ENCODE assay signal across 9 cellular contexts in genomic region chr12:94622475-94622874, GRCh38. TPM values are rescaled to one million over a fixed set of nuclear protein-coding genes. Genes with fewer than 3 reads are reported as not detected.
DNase-seq lines count a peak whose midpoint lies in the region; ATAC-seq and TF ChIP-seq lines count a peak whose summit lies in the region.
"Had no signal": no experiment of that assay in that cellular context is flagged by ENCODE, and none has a peak within 500 bp of the region (broad histone marks: within the 10 kb centered on the region; RNA-seq: fewer than 3 reads in every experiment).

No MANE protein-coding gene starts in this region.

- H4K20me1 ChIP-seq in BLaER1 treated with 17β-estradiol and CSF1 and Interleukin-3, amounts not matched to agents 10 nM and 100 nM: no peaks in the 10 kb centered on the region

- peaks cover 0 to 14% (median 2%) of the 10 kb centered on the region in 3 donors for H3K9me3 Mint-ChIP-seq in IgD-negative memory B cell
- H3K9me3 Mint-ChIP-seq in chondrocyte (ENCODE audit: low read depth): no peaks in the 10 kb centered on the region

- H3K4me1 ChIP-seq in BLaER1 treated with 17β-estradiol and CSF1 and Interleukin-3, amounts not matched to agents 10 nM and 100 nM: peaks cover 11 to 23% (median 15%) of the 10 kb centered on the region in 10 experiments
- H3K4me1 ChIP-seq in muscle layer of colon (ENCODE audit: insufficient read depth, low read length): peaks cover 20% of the 10 kb centered on the region

- H3K4me3 ChIP-seq in BLaER1 treated with 17β-estradiol and CSF1 and Interleukin-3, amounts not matched to agents 10 nM and 100 nM: no peak overlapping the region; a peak in 1 of 20 replicates
- no peak overlapping the region for H3K4me3 ChIP-seq in brain microvascular endothelial cell (ENCODE audit: low read depth, low read length)
- peak overlapping the region in 1 of 2 donors; percentile 12 for H3K4me3 ChIP-seq in muscle layer of colon (ENCODE audit: low read depth in 1 of 2, low read length in 2 of 2)

- H3K4me3 Mint-ChIP-seq in IgD-negative memory B cell (peak overlapping the region in 3 of 4 donors; percentile 43 to 86 (median 86)), chondrocyte (ENCODE audit: unreplicated experiment) (no peak overlapping the region)

- H3K36me3 Mint-ChIP-seq in IgD-negative memory B cell: peaks cover 7% of the 10 kb centered on the region
- no peaks in the 10 kb centered on the region for H3K36me3 Mint-ChIP-seq in chondrocyte (ENCODE audit: low read depth)

- DNase-seq in brain microvascular endothelial cell: peak; percentile 39
- no peak for DNase-seq in chondrocyte (ENCODE audit: low spot score)
- no peak for DNase-seq in hippocampal formation (lab: John Stamatoyannopoulos, UW)
- DNase-seq in erythroblast (lab: John Stamatoyannopoulos, UW): no peak
- DNase-seq: activated CD8-positive, alpha-beta memory T cell treated with anti-CD3 and anti-CD28 coated beads, Interleukin-2, amount 50 U/mL, for 4 hours had no signal

- H3K27ac Mint-ChIP-seq in IgD-negative memory B cell (peak overlapping the region in 1 of 3 donors; percentile 87), chondrocyte (ENCODE audit: unreplicated experiment) (no peak overlapping the region)

- no peak overlapping the region; a peak in 1 of 22 replicates for H3K9ac ChIP-seq in BLaER1 treated with 17β-estradiol and CSF1 and Interleukin-3, amounts not matched to agents 10 nM and 100 nM
- no peak overlapping the region for H3K9ac ChIP-seq in muscle layer of colon (ENCODE audit: low read length)

- peak overlapping the region in 2 of 11 experiments; percentile 49 to 66; a peak in 2 of 22 replicates for H3K27ac ChIP-seq in BLaER1 treated with 17β-estradiol and CSF1 and Interleukin-3, amounts not matched to agents 10 nM and 100 nM
- H3K27ac ChIP-seq in brain microvascular endothelial cell (no peak overlapping the region), muscle layer of colon (ENCODE audit: low read depth, low read length) (peak overlapping the region; percentile 56)

- 0 out of 22 replicates have a peak, but pooled peaks cover 0 to 6% (median 0%) of the 10 kb centered on the region in 11 experiments for H3K36me3 ChIP-seq in BLaER1 treated with 17β-estradiol and CSF1 and Interleukin-3, amounts not matched to agents 10 nM and 100 nM
- H3K36me3 ChIP-seq in brain microvascular endothelial cell (replicated peaks) (no peaks in the 10 kb centered on the region), muscle layer of colon (ENCODE audit: insufficient read depth, low read length) (no peaks in the 10 kb centered on the region)

- TF ChIP-seq CTCF in brain microvascular endothelial cell (IDR thresholded peaks at IDR 0.05; ENCODE audit: low read depth, low read length, missing control alignments): no peak
- no peak for TF ChIP-seq CTCF in chondrocyte (IDR thresholded peaks at IDR 0.05)

- no peaks in the 10 kb centered on the region for H3K27me3 Mint-ChIP-seq in IgD-negative memory B cell
- H3K27me3 Mint-ChIP-seq in chondrocyte (ENCODE audit: low read depth): no peaks in the 10 kb centered on the region

- peak overlapping the region in 10 of 11 experiments; percentile 57 to 81 (median 71); a peak in 16 of 22 replicates for H3K4me2 ChIP-seq in BLaER1 treated with 17β-estradiol and CSF1 and Interleukin-3, amounts not matched to agents 10 nM and 100 nM

- H3K4me1 Mint-ChIP-seq in IgD-negative memory B cell (peaks cover 15 to 17% (median 16%) of the 10 kb centered on the region in 3 donors), chondrocyte (ENCODE audit: low read depth) (no peaks in the 10 kb centered on the region)

- in situ Hi-C loops in brain microvascular endothelial cell (cut with HindIII; ENCODE audit: low pct_ligation_motif_present, low sequenced_read_pairs): no loop called here

- no peak for TF ChIP-seq POLR2A in erythroblast (IDR thresholded peaks at IDR 0.05; ENCODE audit: low read length)

- H3K9me3 ChIP-seq in BLaER1 treated with 17β-estradiol and CSF1 and Interleukin-3, amounts not matched to agents 10 nM and 100 nM (replicated peaks in 1 of 11): peaks cover 32 to 43% (median 40%) of the 10 kb centered on the region in 11 experiments
- no peaks in the 10 kb centered on the region for H3K9me3 ChIP-seq in muscle layer of colon (ENCODE audit: low read length)

- no peaks in the 10 kb centered on the region for H3K27me3 ChIP-seq in BLaER1 treated with 17β-estradiol and CSF1 and Interleukin-3, amounts not matched to agents 10 nM and 100 nM
- H3K27me3 ChIP-seq in brain microvascular endothelial cell (replicated peaks): no peaks in the 10 kb centered on the region
- no peaks in the 10 kb centered on the region for H3K27me3 ChIP-seq in muscle layer of colon (ENCODE audit: control insufficient read depth in 1 of 2, insufficient read depth in 2 of 2, low read length in 2 of 2)

- no peak for ATAC-seq in GM19463 (IDR thresholded peaks at IDR 0.05; ENCODE audit: unreplicated experiment)

RNA-seq across cellular contexts. Expression of gene TMCC3, which starts 27.9 kb away (rescaled TPM):
- polyA plus RNA-seq in IgD-negative memory B cell: 15.2 TPM
- total RNA-seq in chondrocyte: 0.17 to 0.65 TPM (median 0.59 TPM) in 3 replicates
